ENCODE assay signal across 7 cellular contexts in genomic region chr17:60555786-60556185, GRCh38.
"Had no signal": no experiment of that assay in that cellular context is flagged by ENCODE, and none has a peak within 500 bp of the region (broad histone marks: within the 10 kb centered on the region; RNA-seq: fewer than 3 reads in every experiment).

No MANE protein-coding gene starts in this region.

- FAIRE-seq: G401.6, GM12891, GM12892, GM18507, GM19239 had no signal

- DNase-seq: GDM1, GF-D8 had no signal
